8 cellular contexts compared by ENCODE assay signal in genomic region chr2:236343400-236344161, GRCh38.
A peak's percentile ranks its signal among the peaks of the same experiment; 100 is the strongest.
DNase-seq lines count a peak whose midpoint lies in the region; ATAC-seq and TF ChIP-seq lines count a peak whose summit lies in the region.

No MANE protein-coding gene starts in this region.

- peak overlapping the region in 1 of 3 donors; percentile 11 for H3K27ac Mint-ChIP-seq in CD4-positive, CD25-positive, alpha-beta regulatory T cell
- H3K27ac Mint-ChIP-seq in activated T-helper 1 cell treated with anti-CD3 and anti-CD28 coated beads, Interleukin-12 subunit alpha, Interleukin-12 subunit beta, Interleukin-2, Interleukin-4 antibody, amounts not matched to agents 30 ng/mL and 10 ng/mL and 1 ng/mL, durations not matched to agents 14 hours and 24 hours and 36 hours = no peak overlapping the region

- no peak overlapping the region for H3K4me3 Mint-ChIP-seq in CD4-positive, CD25-positive, alpha-beta regulatory T cell
- H3K4me3 Mint-ChIP-seq in activated T-helper 1 cell treated with anti-CD3 and anti-CD28 coated beads, Interleukin-12 subunit alpha, Interleukin-12 subunit beta, Interleukin-2, Interleukin-4 antibody, amounts not matched to agents 30 ng/mL and 10 ng/mL and 1 ng/mL, durations not matched to agents 14 hours and 24 hours and 36 hours = no peak overlapping the region

- no peaks in the 10 kb centered on the region for H3K36me3 Mint-ChIP-seq in CD4-positive, CD25-positive, alpha-beta regulatory T cell
- no peaks in the 10 kb centered on the region for H3K36me3 Mint-ChIP-seq in activated T-helper 1 cell treated with anti-CD3 and anti-CD28 coated beads, Interleukin-12 subunit alpha, Interleukin-12 subunit beta, Interleukin-2, Interleukin-4 antibody, amounts not matched to agents 30 ng/mL and 10 ng/mL and 1 ng/mL, durations not matched to agents 14 hours and 24 hours and 36 hours (ENCODE audit: low read depth)

- TF ChIP-seq CTCF in esophagus squamous epithelium (IDR thresholded peaks at IDR 0.05) (peak; percentile 59 to 84 (median 76)), neural cell (IDR thresholded peaks at IDR 0.05; ENCODE audit: poor library complexity, severe bottlenecking) (peak; percentile 82)

- TF ChIP-seq POLR2A in esophagus squamous epithelium (IDR thresholded peaks at IDR 0.05) = no peak

- intact Hi-C loops in esophagus squamous epithelium (cut with DNase I) = loop anchor here (5.0 to 10.0 kb wide), 2 partner anchors 681 to 729 kb away; no protein-coding TSS in a partner anchor
- intact Hi-C loops in activated T-helper 1 cell treated with anti-CD3 and anti-CD28 coated beads, Interleukin-12 subunit alpha, Interleukin-12 subunit beta, Interleukin-2, Interleukin-4 antibody, amounts not matched to agents 30 ng/mL and 10 ng/mL and 1 ng/mL, durations not matched to agents 14 hours and 24 hours and 36 hours (cut with micrococcal nuclease) = loop anchor here (1.0 kb wide), 2 partner anchors 718 to 729 kb away; no protein-coding TSS in a partner anchor

- H3K4me1 Mint-ChIP-seq in CD4-positive, CD25-positive, alpha-beta regulatory T cell = peaks cover 0 to 4% (median 1%) of the 10 kb centered on the region in 4 donors
- H3K4me1 Mint-ChIP-seq in activated T-helper 1 cell treated with anti-CD3 and anti-CD28 coated beads, Interleukin-12 subunit alpha, Interleukin-12 subunit beta, Interleukin-2, Interleukin-4 antibody, amounts not matched to agents 30 ng/mL and 10 ng/mL and 1 ng/mL, durations not matched to agents 14 hours and 24 hours and 36 hours (ENCODE audit: low read depth) = no peaks in the 10 kb centered on the region

- H4K20me1 ChIP-seq in GM23248 (ENCODE audit: insufficient read depth) = no peaks in the 10 kb centered on the region
- no peaks in the 10 kb centered on the region for H4K20me1 ChIP-seq in neural cell (ENCODE audit: insufficient read depth)

- H3F3A ChIP-seq in GM23248 (ENCODE audit: insufficient read depth) (no peaks in the 10 kb centered on the region), neural cell (ENCODE audit: insufficient read depth, low read length, poor library complexity, severe bottlenecking) (no peaks in the 10 kb centered on the region)

- H3K27me3 Mint-ChIP-seq in CD4-positive, CD25-positive, alpha-beta regulatory T cell = peaks cover 13% of the 10 kb centered on the region
- H3K27me3 Mint-ChIP-seq in activated T-helper 1 cell treated with anti-CD3 and anti-CD28 coated beads, Interleukin-12 subunit alpha, Interleukin-12 subunit beta, Interleukin-2, Interleukin-4 antibody, amounts not matched to agents 30 ng/mL and 10 ng/mL and 1 ng/mL, durations not matched to agents 14 hours and 24 hours and 36 hours (ENCODE audit: insufficient read depth) = peaks cover 4% of the 10 kb centered on the region

- no peak overlapping the region for H3K4me2 ChIP-seq in GM23248 (ENCODE audit: unreplicated experiment)
- H3K4me2 ChIP-seq in neural cell (ENCODE audit: low read length) = no peak overlapping the region

- H3K9me3 ChIP-seq in CD4-positive, CD25-positive, alpha-beta regulatory T cell (ENCODE audit: control insufficient read depth in 2 of 2, low read length in 2 of 2) = no peaks in the 10 kb centered on the region
- H3K9me3 ChIP-seq in GM23248 (ENCODE audit: low read depth) (no peaks in the 10 kb centered on the region), esophagus squamous epithelium (no peaks in the 10 kb centered on the region), neural cell (ENCODE audit: low read length) (no peaks in the 10 kb centered on the region)

- H3K27ac ChIP-seq in CD4-positive, CD25-positive, alpha-beta regulatory T cell (ENCODE audit: insufficient read depth, low read length, poor library complexity, severe bottlenecking) = no peak overlapping the region
- H3K27ac ChIP-seq in GM23248 (no peak overlapping the region), esophagus squamous epithelium (no peak overlapping the region), neural cell (ENCODE audit: low read length) (no peak overlapping the region)

- no peaks in the 10 kb centered on the region for H3K4me1 ChIP-seq in CD4-positive, CD25-positive, alpha-beta regulatory T cell (ENCODE audit: control insufficient read depth, insufficient read depth, low read length, poor library complexity, severe bottlenecking)
- H3K4me1 ChIP-seq in GM23248 (ENCODE audit: insufficient read depth) = no peaks in the 10 kb centered on the region
- peaks cover 0 to 5% (median 0%) of the 10 kb centered on the region in 3 donors for H3K4me1 ChIP-seq in esophagus squamous epithelium

- H3K9ac ChIP-seq in GM23248 = no peak overlapping the region
- no peak overlapping the region for H3K9ac ChIP-seq in neural cell (ENCODE audit: low read length)

- H3K4me3 ChIP-seq in CD4-positive, CD25-positive, alpha-beta regulatory T cell (ENCODE audit: low read depth, low read length) = no peak overlapping the region
- H3K4me3 ChIP-seq in GM23248 = no peak overlapping the region
- no peak overlapping the region for H3K4me3 ChIP-seq in esophagus squamous epithelium
- H3K4me3 ChIP-seq in neural cell (ENCODE audit: low read length) = no peak overlapping the region

- TF ChIP-seq EP300 in neural cell (conservative IDR thresholded peaks at IDR 0.05; ENCODE audit: poor library complexity, severe bottlenecking) = no peak

- H3K9me2 ChIP-seq in GM23248 (ENCODE audit: insufficient read depth) (no peaks in the 10 kb centered on the region), neural cell (ENCODE audit: insufficient read depth, low read length) (no peaks in the 10 kb centered on the region)

- in situ Hi-C loops in GM23248 (cut with MboI) = no loop called here

- no peaks in the 10 kb centered on the region for H3K27me3 ChIP-seq in CD4-positive, CD25-positive, alpha-beta regulatory T cell (ENCODE audit: control insufficient read depth, insufficient read depth, low read length)
- peaks cover 27% of the 10 kb centered on the region for H3K27me3 ChIP-seq in GM23248 (replicated peaks; ENCODE audit: insufficient read depth)
- no peaks in the 10 kb centered on the region for H3K27me3 ChIP-seq in esophagus squamous epithelium
- no peaks in the 10 kb centered on the region for H3K27me3 ChIP-seq in neural cell (ENCODE audit: insufficient read depth, low read depth, low read length)

- DNase-seq in CD4-positive, CD25-positive, alpha-beta regulatory T cell = peak; percentile 13 to 70 (median 57)
- DNase-seq in GM23248 = peak; percentile 73
- peak; percentile 13 to 78 for DNase-seq in NCI-H446 (lab: John Stamatoyannopoulos, UW)
- peak; percentile 46 for DNase-seq in activated CD4-positive, alpha-beta T cell treated with anti-CD3 and anti-CD28 coated beads, Interleukin-2, amount 50 U/mL, for 1 hour
- DNase-seq in esophagus squamous epithelium (lab: John Stamatoyannopoulos, UW) = no peak
- DNase-seq in activated T-helper 1 cell treated with anti-CD3 and anti-CD28 coated beads, Interleukin-12 subunit alpha, Interleukin-12 subunit beta, Interleukin-2, Interleukin-4 antibody, amounts not matched to agents 30 ng/mL and 10 ng/mL and 1 ng/mL, durations not matched to agents 14 hours and 24 hours and 36 hours (ENCODE audit: low spot score) = no peak
- no peak for DNase-seq in NCI-H187 treated with DMSO at 0.1 percent for 48 hours (lab: John Stamatoyannopoulos, UW)

- WGBS in GM23248 (ENCODE audit: low coverage in 1 of 2, low lambda C conversion rate in 2 of 2, missing lambda C conversion rate in 2 of 2), 2 experiments = 25% methylated on average over 10 of the region's 10 CpGs
- WGBS in esophagus squamous epithelium, 2 donors = 36 to 40% methylated on average over 9 to 10 of the region's 10 CpGs

- H2AFZ ChIP-seq in GM23248 (no peak overlapping the region), neural cell (ENCODE audit: low read depth, low read length) (no peak overlapping the region)

- H3K36me3 ChIP-seq in CD4-positive, CD25-positive, alpha-beta regulatory T cell (ENCODE audit: control insufficient read depth, insufficient read depth, low read length) = no peaks in the 10 kb centered on the region
- H3K36me3 ChIP-seq in GM23248 (ENCODE audit: low read depth) (no peaks in the 10 kb centered on the region), esophagus squamous epithelium (no peaks in the 10 kb centered on the region), neural cell (ENCODE audit: insufficient read depth, low read length) (no peaks in the 10 kb centered on the region)

- H3K79me2 ChIP-seq in GM23248 (ENCODE audit: insufficient read depth) = no peaks in the 10 kb centered on the region
- no peaks in the 10 kb centered on the region for H3K79me2 ChIP-seq in neural cell (replicated peaks; ENCODE audit: insufficient read depth, low read length)

- H3K9me3 Mint-ChIP-seq in CD4-positive, CD25-positive, alpha-beta regulatory T cell = no peaks in the 10 kb centered on the region
- H3K9me3 Mint-ChIP-seq in activated T-helper 1 cell treated with anti-CD3 and anti-CD28 coated beads, Interleukin-12 subunit alpha, Interleukin-12 subunit beta, Interleukin-2, Interleukin-4 antibody, amounts not matched to agents 30 ng/mL and 10 ng/mL and 1 ng/mL, durations not matched to agents 14 hours and 24 hours and 36 hours = no peaks in the 10 kb centered on the region

- no peak for ATAC-seq in CD4-positive, CD25-positive, alpha-beta regulatory T cell (ENCODE audit: low read depth in 2 of 2)

- peak; percentile 73 for TF ChIP-seq RAD21 in neural cell (conservative IDR thresholded peaks at IDR 0.05)

TF ChIP-seq in neural cell, 6 proteins besides CTCF, POLR2A, EP300 and RAD21:
- TF ChIP-seq SMC3 (conservative IDR thresholded peaks at IDR 0.05; ENCODE audit: poor library complexity) (peak; percentile 87), REST (IDR thresholded peaks at IDR 0.05; ENCODE audit: borderline replicate concordance) (no peak)

Comparison
In these comparisons a context has a peak if more than half of its experiments do, and no peak if none do; other contexts are left out.
1. DNase-seq: peak in CD4-positive, CD25-positive, alpha-beta regulatory T cell (3 of 3), GM23248 (single experiment), NCI-H446 (2 of 2) and activated CD4-positive, alpha-beta T cell treated with anti-CD3 and anti-CD28 coated beads, Interleukin-2, amount 50 U/mL, for 1 hour (single experiment); none in esophagus squamous epithelium (single experiment), activated T-helper 1 cell treated with anti-CD3 and anti-CD28 coated beads, Interleukin-12 subunit alpha, Interleukin-12 subunit beta, Interleukin-2, Interleukin-4 antibody, amounts not matched to agents 30 ng/mL and 10 ng/mL and 1 ng/mL, durations not matched to agents 14 hours and 24 hours and 36 hours (single experiment) and NCI-H187 treated with DMSO at 0.1 percent for 48 hours (single experiment).